ENCODE assay signal across 8 cellular contexts in the genomic region with DNA sequence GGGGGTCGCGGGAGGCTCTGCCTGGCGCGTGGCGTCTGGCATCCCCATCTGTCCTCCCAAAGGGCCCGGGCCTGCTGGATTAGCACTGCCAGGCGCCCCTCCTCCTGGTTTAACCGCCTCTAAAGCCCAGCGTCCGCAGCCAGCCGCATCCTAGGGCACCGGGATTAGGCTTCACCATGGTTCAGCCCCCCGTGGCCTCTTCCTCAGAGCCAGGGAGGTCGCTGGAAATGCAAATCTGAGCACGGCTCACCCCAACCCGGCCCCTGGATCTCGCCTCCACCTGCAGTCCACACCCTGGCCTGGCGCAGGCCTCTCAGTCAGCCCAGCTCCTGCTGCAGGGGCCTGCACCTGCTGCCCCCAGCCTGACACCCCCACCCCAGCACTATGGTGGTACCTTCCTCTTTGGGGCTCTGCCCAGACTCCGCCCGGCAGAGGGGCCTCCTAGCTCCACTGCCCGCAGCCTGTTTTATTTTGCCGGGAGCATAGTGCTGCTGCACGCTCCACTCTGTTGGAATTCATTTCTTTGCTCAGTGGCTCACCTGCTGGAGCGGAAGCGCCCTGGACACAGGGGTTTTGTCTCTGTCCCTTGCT. TPM values are rescaled to one million over a fixed set of nuclear protein-coding genes. Genes with fewer than 3 reads are reported as not detected.
DNase-seq lines count a peak whose midpoint lies in the region; ATAC-seq and TF ChIP-seq lines count a peak whose summit lies in the region.

No MANE protein-coding gene starts in this region.

- no peak for TF ChIP-seq CTCF in AG04449 (IDR thresholded peaks at IDR 0.05; ENCODE audit: insufficient read depth, low read length, missing control alignments)
- TF ChIP-seq CTCF in Peyer's patch (IDR thresholded peaks at IDR 0.05) = no peak
- no peak for TF ChIP-seq CTCF in gastroesophageal sphincter (IDR thresholded peaks at IDR 0.05)
- TF ChIP-seq CTCF in smooth muscle cell (IDR thresholded peaks at IDR 0.05; ENCODE audit: borderline replicate concordance, insufficient read depth, poor library complexity, severe bottlenecking) = no peak

- no peaks in the 10 kb centered on the region for H3K27me3 ChIP-seq in Peyer's patch
- H3K27me3 ChIP-seq in gastroesophageal sphincter = no peaks in the 10 kb centered on the region
- no peaks in the 10 kb centered on the region for H3K27me3 ChIP-seq in smooth muscle cell (ENCODE audit: low read depth)

- CTCF ChIA-PET in AG04449 (lab: Yijun Ruan, JAX) = no interaction called here

- H3K79me2 ChIP-seq in smooth muscle cell (ENCODE audit: low read depth) = no peaks in the 10 kb centered on the region

- DNase-seq in AG04449 (ENCODE audit: low read depth, low spot score) = no peak
- DNase-seq in Peyer's patch = no peak
- no peak for DNase-seq in smooth muscle cell (lab: John Stamatoyannopoulos, UW; ENCODE audit: unreplicated experiment)
- no peak for DNase-seq in LoVo (ENCODE audit: low spot score)
- DNase-seq in NCI-H187 (lab: John Stamatoyannopoulos, UW) = no peak

- no peak for TF ChIP-seq EP300 in gastroesophageal sphincter (IDR thresholded peaks at IDR 0.05)

- ATAC-seq in GM18909 (IDR thresholded peaks at IDR 0.05; ENCODE audit: poor library complexity, unreplicated experiment) (peak; percentile 38), gastroesophageal sphincter (peak; percentile 26), HG03439 (IDR thresholded peaks at IDR 0.05; ENCODE audit: unreplicated experiment) (no peak)

- H4K20me1 ChIP-seq in smooth muscle cell (ENCODE audit: low read depth) = no peaks in the 10 kb centered on the region

- H3F3A ChIP-seq in smooth muscle cell (ENCODE audit: low read depth) = no peaks in the 10 kb centered on the region

- no peak overlapping the region for H3K9ac ChIP-seq in smooth muscle cell (ENCODE audit: low read depth)

- no peaks in the 10 kb centered on the region for H3K9me3 ChIP-seq in Peyer's patch
- H3K9me3 ChIP-seq in gastroesophageal sphincter = no peaks in the 10 kb centered on the region
- H3K9me3 ChIP-seq in smooth muscle cell (replicated peaks; ENCODE audit: low read depth) = no peaks in the 10 kb centered on the region

- peak overlapping the region; percentile 89 for H3K4me2 ChIP-seq in smooth muscle cell

- H3K36me3 ChIP-seq in Peyer's patch (no peaks in the 10 kb centered on the region), gastroesophageal sphincter (peaks cover 0 to 7% of the 10 kb centered on the region in 2 donors), smooth muscle cell (ENCODE audit: low read depth) (no peaks in the 10 kb centered on the region)

- H3K4me1 ChIP-seq in Peyer's patch = peaks cover 0 to 9% (median 2%) of the 10 kb centered on the region in 4 donors
- peaks cover 0 to 24% (median 6%) of the 10 kb centered on the region in 3 donors for H3K4me1 ChIP-seq in gastroesophageal sphincter
- H3K4me1 ChIP-seq in smooth muscle cell (ENCODE audit: low read depth) = peaks cover 9% of the 10 kb centered on the region

- 52% methylated on average over 8 of the region's 25 CpGs; no CpG with 5 or more reads in 1 of the 2 donors for WGBS in gastroesophageal sphincter (ENCODE audit: low coverage in 1 of 2), 2 donors
- 45% methylated on average over 19 of the region's 25 CpGs for WGBS in smooth muscle cell (ENCODE audit: low lambda C conversion rate)

- POLR2A ChIA-PET in AG04449 (lab: Yijun Ruan, JAX) = no interaction called here

- no peak overlapping the region for H2AFZ ChIP-seq in smooth muscle cell (ENCODE audit: low read depth)

- TF ChIP-seq POLR2A in Peyer's patch (IDR thresholded peaks at IDR 0.05) = no peak
- TF ChIP-seq POLR2A in gastroesophageal sphincter (IDR thresholded peaks at IDR 0.05) = no peak

- peak overlapping the region; percentile 32 for H3K4me3 ChIP-seq in AG04449 (ENCODE audit: low read depth, low read length)
- H3K4me3 ChIP-seq in Peyer's patch = peak overlapping the region; percentile 42 to 66 (median 56)
- H3K4me3 ChIP-seq in gastroesophageal sphincter = peak overlapping the region; percentile 38 to 65
- H3K4me3 ChIP-seq in smooth muscle cell = peak overlapping the region; percentile 54

- H3K27ac ChIP-seq in Peyer's patch (no peak overlapping the region), gastroesophageal sphincter (peak overlapping the region in 1 of 4 donors; percentile 60), smooth muscle cell (ENCODE audit: low read depth) (no peak overlapping the region)

RNA-seq across cellular contexts. Expression of gene PRELID3A, which starts 13.2 kb away (rescaled TPM):
- under 1 TPM in 1 of 4 donors, not detected in 3; 0.70 TPM for total RNA-seq in Peyer's patch
- total RNA-seq in gastroesophageal sphincter = 1 to 10 TPM; 2.6 to 4.7 (median 3.2) TPM
- total RNA-seq in smooth muscle cell = 0.49 and 6.3 TPM in 2 replicates
- 0.65 and 1.3 TPM in 2 replicates for polyA plus RNA-seq in smooth muscle cell

RNA-seq across cellular contexts. Expression of gene AFG3L2, which starts 43.9 kb away (rescaled TPM):
- 100 to 1,000 TPM in 2 of 4 donors, 10 to 100 TPM in 2; 47.9 to 111 (median 94.8) TPM for total RNA-seq in Peyer's patch
- total RNA-seq in gastroesophageal sphincter = 10 to 100 TPM; 38.4 to 52.9 (median 40.8) TPM
- 24.3 and 56.8 TPM in 2 replicates for total RNA-seq in smooth muscle cell
- 21.6 and 30.8 TPM in 2 replicates for polyA plus RNA-seq in smooth muscle cell
